In the genomic region with DNA sequence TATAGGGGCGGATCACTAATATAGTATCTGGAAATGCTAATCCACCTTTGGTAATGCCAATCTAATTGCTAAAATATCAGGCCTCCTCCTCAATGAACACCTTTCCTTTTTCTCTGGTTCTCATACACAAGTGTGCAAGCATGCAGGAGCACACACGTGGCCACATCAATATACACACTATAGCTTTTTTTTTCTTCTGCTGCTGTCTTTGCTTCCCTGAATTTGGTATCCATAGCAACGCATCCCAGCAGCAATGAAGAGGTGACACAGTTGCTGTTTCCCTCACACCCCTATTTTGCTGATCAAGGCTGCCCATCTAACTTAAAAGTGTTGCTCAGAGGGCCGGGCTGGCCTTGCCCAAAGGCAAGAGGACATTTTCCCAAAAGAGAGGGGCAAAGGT, we compare ENCODE assay signal across 19 cellular contexts. TPM values are rescaled to one million over a fixed set of nuclear protein-coding genes. Genes with fewer than 3 reads are reported as not detected.
A peak's percentile ranks its signal among the peaks of the same experiment; 100 is the strongest.
DNase-seq lines count a peak whose midpoint lies in the region; ATAC-seq, FAIRE-seq and TF ChIP-seq lines count a peak whose summit lies in the region.
"Had no signal": no experiment of that assay in that cellular context is flagged by ENCODE, and none has a peak within 500 bp of the region (broad histone marks: within the 10 kb centered on the region; RNA-seq: fewer than 3 reads in every experiment).

No MANE protein-coding gene starts in this region.

- no peak overlapping the region for H3K4me2 ChIP-seq in K562 (ENCODE audit: insufficient read depth, low read length)

- H3K27me3 ChIP-seq in K562 (ENCODE audit: control insufficient read depth in 2 of 2, insufficient read depth in 2 of 2, low read length in 2 of 2), result no peaks in the 10 kb centered on the region; a peak in 1 of 5 replicates

- H3K36me3 ChIP-seq in K562 (ENCODE audit: control insufficient read depth, insufficient read depth, low read length), result no peaks in the 10 kb centered on the region

- intact Hi-C loops in K562 (cut with micrococcal nuclease), result no loop called here

- CTCF ChIA-PET in K562 (lab: Yijun Ruan, JAX; ENCODE audit: low intra/inter-chr PET ratio), result no interaction called here

- no peak for TF ChIP-seq EP300 in K562 (IDR thresholded peaks at IDR 0.05; ENCODE audit: low read length)

- in situ Hi-C loops in K562 (cut with MboI), result no loop called here

- WGBS in K562 (ENCODE audit: insufficient coverage, low coverage, missing lambda C conversion rate), result 0% methylated on average over 4 of the region's 4 CpGs

- H3K9me3 ChIP-seq in K562 (replicated peaks; ENCODE audit: control insufficient read depth, insufficient read depth, low read depth, low read length), result no peaks in the 10 kb centered on the region

- no peaks in the 10 kb centered on the region for H4K20me1 ChIP-seq in K562 (replicated peaks; ENCODE audit: control insufficient read depth, insufficient read depth, low read length)

- DNase-seq in NCI-H2227 (lab: John Stamatoyannopoulos, UW; ENCODE audit: unreplicated experiment), result peak; percentile 18
- no peak for DNase-seq in NCI-H2227 treated with DMSO at 0.1 percent for 48 hours (lab: John Stamatoyannopoulos, UW)
- no peak for DNase-seq in K562 (ENCODE audit: extremely low read depth in 1 of 4, low spot score in 3 of 4)
- DNase-seq in left kidney (ENCODE audit: low read depth, low spot score), result peak; percentile 33
- DNase-seq in stimulated activated CD4-positive, alpha-beta T cell treated with anti-CD3 and anti-CD28 coated beads, Interleukin-15, amount 100 ng/mL, for 24 hours, result no peak
- no peak for DNase-seq in activated CD8-positive, alpha-beta memory T cell treated with anti-CD3 and anti-CD28 coated beads for 24 hours
- DNase-seq: C1 segment of cervical spinal cord; Calu3; CD4-positive, alpha-beta memory T cell; COR-L47; DMS79; EL; GDM1; GM23248; H7; HCEC 1CT had no signal

- H3K27ac ChIP-seq in K562 (ENCODE audit: extremely low read depth, low read depth, low read length), result no peak overlapping the region
- H3K27ac ChIP-seq: GM23248 had no signal

- BruUV-seq in K562 (replicated peaks; lab: Mats Ljungman, UMichigan), result no TSS peak

- no peak for FAIRE-seq in K562 (lab: Jason Lieb, UNC)
- FAIRE-seq: GM12878, GM19239, H1 had no signal

- no peaks in the 10 kb centered on the region for H3K79me2 ChIP-seq in K562 (ENCODE audit: control insufficient read depth, insufficient read depth, low read length)

- no peaks in the 10 kb centered on the region for H3K9me1 ChIP-seq in K562 (ENCODE audit: control insufficient read depth, insufficient read depth, low read length)

- ATAC-seq in K562, result no peak

- no peak overlapping the region for H2AFZ ChIP-seq in K562 (ENCODE audit: low read depth, low read length)
- H2AFZ ChIP-seq: GM23248 had no signal

- no peak for TF ChIP-seq RAD21 in K562 (CRISPR knock-in tag; conservative IDR thresholded peaks at IDR 0.05 in 1 of 2, IDR thresholded peaks at IDR 0.05 in 1 of 2)

- no peak overlapping the region for H3K4me3 ChIP-seq in K562
- H3K4me3 ChIP-seq: GM12878, GM23248 had no signal

- no peak for TF ChIP-seq POLR2A in K562 (conservative IDR thresholded peaks at IDR 0.05)

- POLR2A ChIA-PET in K562 (lab: Yijun Ruan, JAX), result no interaction called here

- TF ChIP-seq CTCF in K562 (IDR thresholded peaks at IDR 0.05 in 2 of 3, conservative IDR thresholded peaks at IDR 0.05 in 1 of 3; ENCODE audit: insufficient read depth in 2 of 3, low read depth in 1 of 3, low read length in 3 of 3), result no peak

- no peaks in the 10 kb centered on the region for H3K4me1 ChIP-seq in K562 (replicated peaks in 1 of 2; ENCODE audit: control insufficient read depth in 2 of 2, insufficient read depth in 2 of 2, low read length in 2 of 2)

- no peak overlapping the region for H3K9ac ChIP-seq in K562 (ENCODE audit: insufficient read depth in 1 of 2, low read depth in 2 of 2, low read length in 2 of 2)
- H3K9ac ChIP-seq: GM23248 had no signal

TF ChIP-seq in K562, 482 proteins besides CTCF, POLR2A, EP300 and RAD21:
- TF ChIP-seq RFX1 (IDR thresholded peaks at IDR 0.05), result peak; percentile 59
- TF ChIP-seq MEIS2 (IDR thresholded peaks at IDR 0.05; ENCODE audit: partially characterized antibody), result no peak
- no peak for TF ChIP-seq ZFPM2 (CRISPR knock-in tag; IDR thresholded peaks at IDR 0.05)
- no peak for TF ChIP-seq L3MBTL2 (IDR thresholded peaks at IDR 0.05)

RNA-seq across cellular contexts. Expression of a gene that starts 15.4 kb away (rescaled TPM):
- not detected in 2 replicates for total RNA-seq in K562 (2011; cell fraction: chromatin; rRNA removed; ENCODE audit: low replicate concordance)
- not detected in 2 replicates for total RNA-seq in K562 (2011; cell fraction: nucleolus; rRNA removed)
- total RNA-seq in K562 (2011; cell fraction: nucleoplasm; rRNA removed), result not detected in 2 replicates
- not detected in 2 replicates for total RNA-seq in K562 (2014; rRNA removed)
- total RNA-seq in K562 (2014; rRNA removed; fragmentation: Illumina TruSeq; extraction: Trizol), result not detected in 2 replicates
- not detected in 2 replicates for total RNA-seq in K562 (2015; rRNA removed; fragmentation: Illumina TruSeq; extraction: Trizol)
- not detected in 2 replicates for total RNA-seq in K562 (2021)
- not detected in 2 replicates for polyA plus RNA-seq in K562 (2011; rRNA removed)
- polyA plus RNA-seq in K562 (2011; cell fraction: cytosol; rRNA removed), result not detected in 2 replicates
- polyA plus RNA-seq in K562 (2011; cell fraction: nucleus; rRNA removed), result not detected in 2 replicates
- not detected in 2 replicates for polyA plus RNA-seq in K562 (2012)
- not detected in 2 replicates for polyA plus RNA-seq in K562 (2014; fragmentation: Illumina TruSeq; extraction: Trizol)
- polyA plus RNA-seq in K562 (2014; fragmentation: Nextera tagmentation; extraction: Ambion mirVana), result not detected
- not detected in 2 replicates for polyA plus RNA-seq in K562 (2014; rRNA removed)
- polyA minus RNA-seq in K562 (2011; rRNA and poly(A)+ RNA removed), result not detected in 2 replicates
- polyA minus RNA-seq in K562 (2011; cell fraction: cytosol; rRNA and poly(A)+ RNA removed), result not detected in 2 replicates
- polyA minus RNA-seq in K562 (2011; cell fraction: nucleus; rRNA and poly(A)+ RNA removed), result not detected in 2 replicates
- polyA plus RNA-seq: GM12878 had no signal

Comparison
In these comparisons a context has a peak if more than half of its experiments do, and no peak if none do; other contexts are left out.
1. DNase-seq: peak in NCI-H2227 (single experiment) and left kidney (single experiment); none in NCI-H2227 treated with DMSO at 0.1 percent for 48 hours (single experiment), K562 (0 of 4), stimulated activated CD4-positive, alpha-beta T cell treated with anti-CD3 and anti-CD28 coated beads, Interleukin-15, amount 100 ng/mL, for 24 hours (single experiment) and activated CD8-positive, alpha-beta memory T cell treated with anti-CD3 and anti-CD28 coated beads for 24 hours (single experiment).